ENCODE assay signal across 8 cellular contexts in the genomic region with DNA sequence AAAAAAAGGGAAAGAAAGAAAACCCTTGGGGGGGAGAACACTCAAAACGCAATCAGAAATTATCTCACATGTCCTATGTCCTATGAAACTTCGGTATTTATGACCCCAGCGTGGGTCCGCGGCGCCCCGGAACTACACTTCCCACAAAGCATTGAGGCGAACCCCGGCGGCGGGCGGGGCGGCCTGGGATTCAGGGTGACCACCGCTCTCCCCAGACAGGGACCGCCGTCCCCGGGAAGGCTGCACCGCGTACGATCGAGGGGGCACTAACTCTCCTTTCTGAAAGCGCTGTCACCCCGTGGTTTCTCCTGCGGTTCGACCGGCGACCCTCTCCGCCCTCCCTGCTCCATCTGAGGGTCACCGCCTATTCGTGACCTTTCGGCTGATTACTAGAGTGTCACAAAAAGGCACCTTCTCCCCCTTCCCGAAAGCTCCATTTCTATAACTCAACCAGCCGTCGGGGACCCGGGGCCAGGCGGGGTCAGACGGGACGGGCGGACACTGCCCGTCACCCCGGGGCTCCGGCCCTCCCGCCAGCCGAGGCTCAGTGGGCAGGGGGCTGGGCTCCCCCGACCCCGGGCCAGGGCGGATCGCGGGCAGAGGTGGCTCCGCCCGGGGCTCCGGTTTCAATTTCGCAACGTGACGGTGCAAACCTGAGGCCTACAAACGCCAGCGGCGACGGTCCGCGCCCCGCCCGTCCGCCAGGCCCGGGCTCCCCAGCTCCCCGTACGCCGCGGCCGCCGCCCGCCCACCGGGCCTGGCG. TPM values are rescaled to one million over a fixed set of nuclear protein-coding genes. Genes with fewer than 3 reads are reported as not detected.
DNase-seq lines count a peak whose midpoint lies in the region; ATAC-seq and TF ChIP-seq lines count a peak whose summit lies in the region.

No MANE protein-coding gene starts in this region.

- no peak for TF ChIP-seq CTCF in GM12875 (IDR thresholded peaks at IDR 0.05; ENCODE audit: borderline replicate concordance, insufficient read depth, low read depth, low read length)
- TF ChIP-seq CTCF in HCT116 (IDR thresholded peaks at IDR 0.05 in 2 of 3, conservative IDR thresholded peaks at IDR 0.05 in 1 of 3; ENCODE audit: borderline replicate concordance in 1 of 3, insufficient read depth in 1 of 3, low read depth in 2 of 3, low read length in 2 of 3): no peak
- TF ChIP-seq CTCF in MM.1S (IDR thresholded peaks at IDR 0.05; ENCODE audit: low read length): no peak
- no peak for TF ChIP-seq CTCF in astrocyte of the cerebellum (IDR thresholded peaks at IDR 0.05; ENCODE audit: low read depth, low read length, missing control alignments)
- TF ChIP-seq CTCF in hepatocyte (IDR thresholded peaks at IDR 0.05; ENCODE audit: poor library complexity): no peak
- no peak for TF ChIP-seq CTCF in retinal pigment epithelial cell (conservative IDR thresholded peaks at IDR 0.05; ENCODE audit: low read depth, low read length)

- in situ Hi-C loops in astrocyte of the cerebellum (cut with HindIII; ENCODE audit: low sequenced_read_pairs): no loop called here

- POLR2A ChIA-PET in HCT116 (lab: Charles Lee): interaction anchor here (1.2 kb wide), 1 partner anchor 12 kb away, joined by 6 read pairs; no protein-coding TSS in a partner anchor

- H3K36me3 ChIP-seq in HCT116 (ENCODE audit: control insufficient read depth in 1 of 2, insufficient read depth in 2 of 2, low read length in 2 of 2) (no peaks in the 10 kb centered on the region; a peak in 1 of 4 replicates), MM.1S (replicated peaks; ENCODE audit: insufficient read depth, low read length) (no peaks in the 10 kb centered on the region), hepatocyte (replicated peaks; ENCODE audit: insufficient read depth, low read depth) (no peaks in the 10 kb centered on the region)

- no peaks in the 10 kb centered on the region for H3K9me2 ChIP-seq in HCT116 (ENCODE audit: insufficient read depth)
- H3K9me2 ChIP-seq in MM.1S (replicated peaks; ENCODE audit: insufficient read depth, low read length): no peaks in the 10 kb centered on the region
- no peaks in the 10 kb centered on the region for H3K9me2 ChIP-seq in hepatocyte (replicated peaks; ENCODE audit: insufficient read depth)

- DNase-seq in HCT116 (ENCODE audit: low read depth, low spot score) (no peak), MM.1S (peak; percentile 82), T-helper 22 cell (ENCODE audit: low read depth) (peak; percentile 34), astrocyte of the cerebellum (ENCODE audit: low read depth) (no peak), hepatocyte (ENCODE audit: low spot score) (peak; percentile 86), retinal pigment epithelial cell (ENCODE audit: low read depth) (no peak), GOT3 (lab: John Stamatoyannopoulos, UW) (no peak)

- H2AFZ ChIP-seq in HCT116 (ENCODE audit: low read depth, low read length, poor library complexity, severe bottlenecking) (no peak overlapping the region), MM.1S (ENCODE audit: low read length) (0 out of 2 replicates have a peak overlapping the region, but pooled peaks have one; percentile 61), hepatocyte (peak overlapping the region; percentile 89)

- intact Hi-C loops in HCT116 (cut with micrococcal nuclease): no loop called here

- TF ChIP-seq POLR2A in HCT116 (IDR thresholded peaks at IDR 0.05; ENCODE audit: borderline replicate concordance, extremely low read depth, insufficient read depth, insufficient read length): peak; percentile 21

- RAD21 ChIA-PET in HCT116 (lab: Charles Lee; ENCODE audit: low non-redundant PET in 1 of 2, low total read pairs in 2 of 2, uncharacterized antibody in 2 of 2, unreplicated experiment in 2 of 2): no interaction called here

- 1% methylated on average over 52 of the region's 74 CpGs for WGBS in hepatocyte (ENCODE audit: low lambda C conversion rate, missing lambda C conversion rate)

- H3K27ac ChIP-seq in HCT116 (ENCODE audit: low read depth, low read length) (peak overlapping the region; percentile 99), MM.1S (ENCODE audit: low read length) (peak overlapping the region; percentile 90), hepatocyte (peak overlapping the region; percentile 100)

- H3K4me2 ChIP-seq in HCT116 (ENCODE audit: low read length) (peak overlapping the region; percentile 87), MM.1S (ENCODE audit: low read depth, low read length) (peak overlapping the region; percentile 78), hepatocyte (peak overlapping the region; percentile 84)

- ATAC-seq in HCT116: peak; percentile 50

- no TSS peak for BruUV-seq in HCT116 (replicated peaks; lab: Mats Ljungman, UMichigan)

- H3K27me3 ChIP-seq in HCT116 (ENCODE audit: insufficient read depth, low read length): no peaks in the 10 kb centered on the region
- no peaks in the 10 kb centered on the region for H3K27me3 ChIP-seq in MM.1S (replicated peaks; ENCODE audit: insufficient read depth, low read length)
- no peaks in the 10 kb centered on the region for H3K27me3 ChIP-seq in hepatocyte

- H3K9me3 ChIP-seq in HCT116 (ENCODE audit: control insufficient read depth in 1 of 2, insufficient read depth in 1 of 2, low read depth in 1 of 2, low read length in 2 of 2) (no peaks in the 10 kb centered on the region), MM.1S (replicated peaks; ENCODE audit: insufficient read depth, low read length) (no peaks in the 10 kb centered on the region), hepatocyte (ENCODE audit: low read depth) (no peaks in the 10 kb centered on the region)

- peaks cover 6 to 16% of the 10 kb centered on the region in 2 experiments; a peak in 3 of 4 replicates for H3K4me1 ChIP-seq in HCT116 (ENCODE audit: control insufficient read depth in 1 of 2, insufficient read depth in 2 of 2, low read length in 2 of 2)
- peaks cover 14% of the 10 kb centered on the region; the same call in 1 of the 2 replicates for H3K4me1 ChIP-seq in MM.1S (ENCODE audit: low read length)
- H3K4me1 ChIP-seq in hepatocyte (ENCODE audit: insufficient read depth): peaks cover 11% of the 10 kb centered on the region

- CTCF ChIA-PET in HCT116 (lab: Charles Lee): no interaction called here

- H3K79me2 ChIP-seq in HCT116 (ENCODE audit: insufficient read depth, low read length) (peaks cover 52% of the 10 kb centered on the region), MM.1S (ENCODE audit: low read length) (peaks cover 56% of the 10 kb centered on the region), hepatocyte (peaks cover 48% of the 10 kb centered on the region)

- H3F3A ChIP-seq in MM.1S (ENCODE audit: insufficient read depth, low read length): peaks cover 13% of the 10 kb centered on the region

- peak overlapping the region; percentile 86 for H3K9ac ChIP-seq in HCT116 (ENCODE audit: low read length)
- peak overlapping the region; percentile 89 for H3K9ac ChIP-seq in MM.1S (ENCODE audit: low read length)

- H4K20me1 ChIP-seq in HCT116 (ENCODE audit: insufficient read depth) (peaks cover 6% of the 10 kb centered on the region; the same call in 1 of the 2 replicates), MM.1S (ENCODE audit: insufficient read depth, low read length) (peaks cover 24% of the 10 kb centered on the region), hepatocyte (ENCODE audit: insufficient read depth, poor library complexity, severe bottlenecking) (peaks cover 20% of the 10 kb centered on the region)

- TF ChIP-seq RAD21 in HCT116 (IDR thresholded peaks at IDR 0.05; ENCODE audit: low read depth): no peak

- H3K4me3 ChIP-seq in GM12875 (ENCODE audit: low read depth, low read length) (peak overlapping the region; percentile 95), HCT116 (replicated peaks in 1 of 2; ENCODE audit: low read depth in 1 of 2, low read length in 2 of 2) (peak overlapping the region; percentile 54 to 62), MM.1S (ENCODE audit: low read length) (peak overlapping the region; percentile 96), astrocyte of the cerebellum (ENCODE audit: low read depth, low read length) (peak overlapping the region; percentile 91), hepatocyte (peak overlapping the region; percentile 97), retinal pigment epithelial cell (ENCODE audit: low read length) (peak overlapping the region; percentile 91)

TF ChIP-seq in HCT116, 20 proteins besides CTCF, POLR2A, EP300 and RAD21 (continues in another document):
- TF ChIP-seq, protein P1, sequence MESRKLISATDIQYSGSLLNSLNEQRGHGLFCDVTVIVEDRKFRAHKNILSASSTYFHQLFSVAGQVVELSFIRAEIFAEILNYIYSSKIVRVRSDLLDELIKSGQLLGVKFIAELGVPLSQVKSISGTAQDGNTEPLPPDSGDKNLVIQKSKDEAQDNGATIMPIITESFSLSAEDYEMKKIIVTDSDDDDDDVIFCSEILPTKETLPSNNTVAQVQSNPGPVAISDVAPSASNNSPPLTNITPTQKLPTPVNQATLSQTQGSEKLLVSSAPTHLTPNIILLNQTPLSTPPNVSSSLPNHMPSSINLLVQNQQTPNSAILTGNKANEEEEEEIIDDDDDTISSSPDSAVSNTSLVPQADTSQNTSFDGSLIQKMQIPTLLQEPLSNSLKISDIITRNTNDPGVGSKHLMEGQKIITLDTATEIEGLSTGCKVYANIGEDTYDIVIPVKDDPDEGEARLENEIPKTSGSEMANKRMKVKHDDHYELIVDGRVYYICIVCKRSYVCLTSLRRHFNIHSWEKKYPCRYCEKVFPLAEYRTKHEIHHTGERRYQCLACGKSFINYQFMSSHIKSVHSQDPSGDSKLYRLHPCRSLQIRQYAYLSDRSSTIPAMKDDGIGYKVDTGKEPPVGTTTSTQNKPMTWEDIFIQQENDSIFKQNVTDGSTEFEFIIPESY (IDR thresholded peaks at IDR 0.05; ENCODE audit: extremely low read depth, insufficient replicate concordance, low read length): no peak
- TF ChIP-seq, protein P2, sequence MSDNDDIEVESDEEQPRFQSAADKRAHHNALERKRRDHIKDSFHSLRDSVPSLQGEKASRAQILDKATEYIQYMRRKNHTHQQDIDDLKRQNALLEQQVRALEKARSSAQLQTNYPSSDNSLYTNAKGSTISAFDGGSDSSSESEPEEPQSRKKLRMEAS (IDR thresholded peaks at IDR 0.05): peak; percentile 25; the same call in 1 of the 2 replicates
- TF ChIP-seq POLR2AphosphoS5 (IDR thresholded peaks at IDR 0.05; ENCODE audit: low read depth, low read length) (peak; percentile 54; the same call in 1 of the 2 replicates), SP1 (IDR thresholded peaks at IDR 0.05; ENCODE audit: low read depth) (no peak), ZNF274 (IDR thresholded peaks at IDR 0.05; ENCODE audit: low read depth, low read length) (no peak), SIN3A (IDR thresholded peaks at IDR 0.05; ENCODE audit: low read depth) (peak; percentile 37; the same call in 1 of the 2 replicates)

RNA-seq across cellular contexts. Expression of a gene that starts 1.3 kb away (rescaled TPM):
- total RNA-seq in HCT116 (2021; ENCODE audit: unreplicated experiment) (71.1 TPM), hepatocyte (57.3 and 65.6 TPM in 2 replicates)
- 47.5 and 52.7 TPM in 2 replicates for polyA plus RNA-seq in HCT116 (2012)
- polyA plus RNA-seq in hepatocyte: 29.1 and 32.1 TPM in 2 replicates

RNA-seq across cellular contexts. Expression of a gene that starts 42.1 kb away (rescaled TPM):
- total RNA-seq in HCT116 (2021; ENCODE audit: unreplicated experiment) (5.0 TPM), hepatocyte (4.4 and 4.6 TPM in 2 replicates)
- 0.70 and 1.7 TPM in 2 replicates for polyA plus RNA-seq in HCT116 (2012)
- polyA plus RNA-seq in hepatocyte: 0.29 and 0.87 TPM in 2 replicates

Comparison
In these comparisons a context has a peak if more than half of its experiments do, and no peak if none do; other contexts are left out.
1. DNase-seq: peak in MM.1S (single experiment), T-helper 22 cell (single experiment) and hepatocyte (single experiment); none in HCT116 (single experiment), astrocyte of the cerebellum (single experiment), retinal pigment epithelial cell (single experiment) and GOT3 (single experiment).
2. Peak in every context shown above with its lines, with median percentiles within 50 percentile points of each other: H3K4me3 ChIP-seq, H3K27ac ChIP-seq and H3K4me2 ChIP-seq.